In genomic region chr1:211328084-211328694, GRCh38 we compare ENCODE assay signal across 2 cellular contexts.
TF ChIP-seq lines count a peak whose summit lies in the region.

No MANE protein-coding gene starts in this region.

TF ChIP-seq in GM23338, 12 proteins besides CTCF, POLR2A, EP300 and RAD21 (continued from another document):
- TF ChIP-seq, protein P1, sequence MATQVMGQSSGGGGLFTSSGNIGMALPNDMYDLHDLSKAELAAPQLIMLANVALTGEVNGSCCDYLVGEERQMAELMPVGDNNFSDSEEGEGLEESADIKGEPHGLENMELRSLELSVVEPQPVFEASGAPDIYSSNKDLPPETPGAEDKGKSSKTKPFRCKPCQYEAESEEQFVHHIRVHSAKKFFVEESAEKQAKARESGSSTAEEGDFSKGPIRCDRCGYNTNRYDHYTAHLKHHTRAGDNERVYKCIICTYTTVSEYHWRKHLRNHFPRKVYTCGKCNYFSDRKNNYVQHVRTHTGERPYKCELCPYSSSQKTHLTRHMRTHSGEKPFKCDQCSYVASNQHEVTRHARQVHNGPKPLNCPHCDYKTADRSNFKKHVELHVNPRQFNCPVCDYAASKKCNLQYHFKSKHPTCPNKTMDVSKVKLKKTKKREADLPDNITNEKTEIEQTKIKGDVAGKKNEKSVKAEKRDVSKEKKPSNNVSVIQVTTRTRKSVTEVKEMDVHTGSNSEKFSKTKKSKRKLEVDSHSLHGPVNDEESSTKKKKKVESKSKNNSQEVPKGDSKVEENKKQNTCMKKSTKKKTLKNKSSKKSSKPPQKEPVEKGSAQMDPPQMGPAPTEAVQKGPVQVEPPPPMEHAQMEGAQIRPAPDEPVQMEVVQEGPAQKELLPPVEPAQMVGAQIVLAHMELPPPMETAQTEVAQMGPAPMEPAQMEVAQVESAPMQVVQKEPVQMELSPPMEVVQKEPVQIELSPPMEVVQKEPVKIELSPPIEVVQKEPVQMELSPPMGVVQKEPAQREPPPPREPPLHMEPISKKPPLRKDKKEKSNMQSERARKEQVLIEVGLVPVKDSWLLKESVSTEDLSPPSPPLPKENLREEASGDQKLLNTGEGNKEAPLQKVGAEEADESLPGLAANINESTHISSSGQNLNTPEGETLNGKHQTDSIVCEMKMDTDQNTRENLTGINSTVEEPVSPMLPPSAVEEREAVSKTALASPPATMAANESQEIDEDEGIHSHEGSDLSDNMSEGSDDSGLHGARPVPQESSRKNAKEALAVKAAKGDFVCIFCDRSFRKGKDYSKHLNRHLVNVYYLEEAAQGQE (IDR thresholded peaks at IDR 0.05; ENCODE audit: unreplicated experiment): no peak
- TF ChIP-seq ZNF114 (CRISPR knock-in tag; IDR thresholded peaks at IDR 0.05) (no peak), JUNB (IDR thresholded peaks at IDR 0.05; ENCODE audit: unreplicated experiment) (no peak), POLR2AphosphoS5 (IDR thresholded peaks at IDR 0.05; ENCODE audit: low read depth) (no peak), ZNF462 (CRISPR knock-in tag; IDR thresholded peaks at IDR 0.05) (no peak), ZNF331 (CRISPR knock-in tag; IDR thresholded peaks at IDR 0.05; ENCODE audit: low read depth) (no peak), NANOG (IDR thresholded peaks at IDR 0.05; ENCODE audit: borderline replicate concordance) (no peak), CREB1 (CRISPR knock-in tag; IDR thresholded peaks at IDR 0.05; ENCODE audit: low read depth) (no peak)
TF ChIP-seq in GM23338: peak in this region for 0.

TF ChIP-seq in K562, 482 proteins besides CTCF, POLR2A, EP300 and RAD21 (continued from another document):
- TF ChIP-seq, protein P2, sequence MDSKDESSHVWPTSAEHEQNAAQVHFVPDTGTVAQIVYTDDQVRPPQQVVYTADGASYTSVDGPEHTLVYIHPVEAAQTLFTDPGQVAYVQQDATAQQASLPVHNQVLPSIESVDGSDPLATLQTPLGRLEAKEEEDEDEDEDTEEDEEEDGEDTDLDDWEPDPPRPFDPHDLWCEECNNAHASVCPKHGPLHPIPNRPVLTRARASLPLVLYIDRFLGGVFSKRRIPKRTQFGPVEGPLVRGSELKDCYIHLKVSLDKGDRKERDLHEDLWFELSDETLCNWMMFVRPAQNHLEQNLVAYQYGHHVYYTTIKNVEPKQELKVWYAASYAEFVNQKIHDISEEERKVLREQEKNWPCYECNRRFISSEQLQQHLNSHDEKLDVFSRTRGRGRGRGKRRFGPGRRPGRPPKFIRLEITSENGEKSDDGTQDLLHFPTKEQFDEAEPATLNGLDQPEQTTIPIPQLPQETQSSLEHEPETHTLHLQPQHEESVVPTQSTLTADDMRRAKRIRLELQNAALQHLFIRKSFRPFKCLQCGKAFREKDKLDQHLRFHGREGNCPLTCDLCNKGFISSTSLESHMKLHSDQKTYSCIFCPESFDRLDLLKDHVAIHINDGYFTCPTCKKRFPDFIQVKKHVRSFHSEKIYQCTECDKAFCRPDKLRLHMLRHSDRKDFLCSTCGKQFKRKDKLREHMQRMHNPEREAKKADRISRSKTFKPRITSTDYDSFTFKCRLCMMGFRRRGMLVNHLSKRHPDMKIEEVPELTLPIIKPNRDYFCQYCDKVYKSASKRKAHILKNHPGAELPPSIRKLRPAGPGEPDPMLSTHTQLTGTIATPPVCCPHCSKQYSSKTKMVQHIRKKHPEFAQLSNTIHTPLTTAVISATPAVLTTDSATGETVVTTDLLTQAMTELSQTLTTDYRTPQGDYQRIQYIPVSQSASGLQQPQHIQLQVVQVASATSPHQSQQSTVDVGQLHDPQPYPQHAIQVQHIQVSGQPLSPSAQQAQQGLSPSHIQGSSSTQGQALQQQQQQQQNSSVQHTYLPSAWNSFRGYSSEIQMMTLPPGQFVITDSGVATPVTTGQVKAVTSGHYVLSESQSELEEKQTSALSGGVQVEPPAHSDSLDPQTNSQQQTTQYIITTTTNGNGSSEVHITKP (IDR thresholded peaks at IDR 0.05; ENCODE audit: partially characterized antibody): no peak
- TF ChIP-seq ZNF507 (tag; conservative IDR thresholded peaks at IDR 0.05) (peak; percentile 88), STAT5B (CRISPR knock-in tag; IDR thresholded peaks at IDR 0.05) (no peak), POLR2H (tag; IDR thresholded peaks at IDR 0.05; ENCODE audit: low read depth) (no peak), EWSR1 (IDR thresholded peaks at IDR 0.05; ENCODE audit: borderline replicate concordance, low read depth, partially characterized antibody) (no peak), E4F1 (CRISPR knock-in tag; IDR thresholded peaks at IDR 0.05; ENCODE audit: borderline replicate concordance) (no peak), TCF7 (IDR thresholded peaks at IDR 0.05; ENCODE audit: borderline replicate concordance) (no peak), FOXK1 (CRISPR knock-in tag; IDR thresholded peaks at IDR 0.05; ENCODE audit: borderline replicate concordance) (no peak), PHB (CRISPR knock-in tag; IDR thresholded peaks at IDR 0.05) (no peak), CHD4 (IDR thresholded peaks at IDR 0.05; ENCODE audit: insufficient read depth, insufficient replicate concordance, low read depth, low read length, poor library complexity, severe bottlenecking) (no peak), ELK3 (CRISPR knock-in tag; IDR thresholded peaks at IDR 0.05) (no peak), SREBF2 (CRISPR knock-in tag; IDR thresholded peaks at IDR 0.05) (no peak), ZNF699 (CRISPR knock-in tag; IDR thresholded peaks at IDR 0.05; ENCODE audit: insufficient replicate concordance) (no peak), SIRT6 (IDR thresholded peaks at IDR 0.05; ENCODE audit: low read depth, low read length) (no peak), FOSL1 (tag; conservative IDR thresholded peaks at IDR 0.05) (no peak), TCF15 (CRISPR knock-in tag; IDR thresholded peaks at IDR 0.05) (no peak), ZBTB1 (CRISPR knock-in tag; IDR thresholded peaks at IDR 0.05; ENCODE audit: borderline replicate concordance, low read depth) (0 out of 2 replicates have a peak, but pooled peaks have one; percentile 29)
- TF ChIP-seq, protein P3, sequence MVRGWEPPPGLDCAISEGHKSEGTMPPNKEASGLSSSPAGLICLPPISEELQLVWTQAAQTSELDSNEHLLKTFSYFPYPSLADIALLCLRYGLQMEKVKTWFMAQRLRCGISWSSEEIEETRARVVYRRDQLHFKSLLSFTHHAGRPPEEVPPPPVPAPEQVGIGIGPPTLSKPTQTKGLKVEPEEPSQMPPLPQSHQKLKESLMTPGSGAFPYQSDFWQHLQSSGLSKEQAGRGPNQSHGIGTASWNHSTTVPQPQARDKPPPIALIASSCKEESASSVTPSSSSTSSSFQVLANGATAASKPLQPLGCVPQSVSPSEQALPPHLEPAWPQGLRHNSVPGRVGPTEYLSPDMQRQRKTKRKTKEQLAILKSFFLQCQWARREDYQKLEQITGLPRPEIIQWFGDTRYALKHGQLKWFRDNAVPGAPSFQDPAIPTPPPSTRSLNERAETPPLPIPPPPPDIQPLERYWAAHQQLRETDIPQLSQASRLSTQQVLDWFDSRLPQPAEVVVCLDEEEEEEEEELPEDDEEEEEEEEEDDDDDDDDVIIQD (CRISPR knock-in tag; IDR thresholded peaks at IDR 0.05): no peak
- TF ChIP-seq, protein P4, sequence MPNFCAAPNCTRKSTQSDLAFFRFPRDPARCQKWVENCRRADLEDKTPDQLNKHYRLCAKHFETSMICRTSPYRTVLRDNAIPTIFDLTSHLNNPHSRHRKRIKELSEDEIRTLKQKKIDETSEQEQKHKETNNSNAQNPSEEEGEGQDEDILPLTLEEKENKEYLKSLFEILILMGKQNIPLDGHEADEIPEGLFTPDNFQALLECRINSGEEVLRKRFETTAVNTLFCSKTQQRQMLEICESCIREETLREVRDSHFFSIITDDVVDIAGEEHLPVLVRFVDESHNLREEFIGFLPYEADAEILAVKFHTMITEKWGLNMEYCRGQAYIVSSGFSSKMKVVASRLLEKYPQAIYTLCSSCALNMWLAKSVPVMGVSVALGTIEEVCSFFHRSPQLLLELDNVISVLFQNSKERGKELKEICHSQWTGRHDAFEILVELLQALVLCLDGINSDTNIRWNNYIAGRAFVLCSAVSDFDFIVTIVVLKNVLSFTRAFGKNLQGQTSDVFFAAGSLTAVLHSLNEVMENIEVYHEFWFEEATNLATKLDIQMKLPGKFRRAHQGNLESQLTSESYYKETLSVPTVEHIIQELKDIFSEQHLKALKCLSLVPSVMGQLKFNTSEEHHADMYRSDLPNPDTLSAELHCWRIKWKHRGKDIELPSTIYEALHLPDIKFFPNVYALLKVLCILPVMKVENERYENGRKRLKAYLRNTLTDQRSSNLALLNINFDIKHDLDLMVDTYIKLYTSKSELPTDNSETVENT (CRISPR knock-in tag; IDR thresholded peaks at IDR 0.05): no peak
- TF ChIP-seq, protein P5, sequence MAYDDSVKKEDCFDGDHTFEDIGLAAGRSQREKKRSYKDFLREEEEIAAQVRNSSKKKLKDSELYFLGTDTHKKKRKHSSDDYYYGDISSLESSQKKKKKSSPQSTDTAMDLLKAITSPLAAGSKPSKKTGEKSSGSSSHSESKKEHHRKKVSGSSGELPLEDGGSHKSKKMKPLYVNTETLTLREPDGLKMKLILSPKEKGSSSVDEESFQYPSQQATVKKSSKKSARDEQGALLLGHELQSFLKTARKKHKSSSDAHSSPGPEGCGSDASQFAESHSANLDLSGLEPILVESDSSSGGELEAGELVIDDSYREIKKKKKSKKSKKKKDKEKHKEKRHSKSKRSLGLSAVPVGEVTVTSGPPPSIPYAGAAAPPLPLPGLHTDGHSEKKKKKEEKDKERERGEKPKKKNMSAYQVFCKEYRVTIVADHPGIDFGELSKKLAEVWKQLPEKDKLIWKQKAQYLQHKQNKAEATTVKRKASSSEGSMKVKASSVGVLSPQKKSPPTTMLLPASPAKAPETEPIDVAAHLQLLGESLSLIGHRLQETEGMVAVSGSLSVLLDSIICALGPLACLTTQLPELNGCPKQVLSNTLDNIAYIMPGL (CRISPR knock-in tag; IDR thresholded peaks at IDR 0.05): no peak
